ENCODE assay signal across 8 cellular contexts in the genomic region with DNA sequence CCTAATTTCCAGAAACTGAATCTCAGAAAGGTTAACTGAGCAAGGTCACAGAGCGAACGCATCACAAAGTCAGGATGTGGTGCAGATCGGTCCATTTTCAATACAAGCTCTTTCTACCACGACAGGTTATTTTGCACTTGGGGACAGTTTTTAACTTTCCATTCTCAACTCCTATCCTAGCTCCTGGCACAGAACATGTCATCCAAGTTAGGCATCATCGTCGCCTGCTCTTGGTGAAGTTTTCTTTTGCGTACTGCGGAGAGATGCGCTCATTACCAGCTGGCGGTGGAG. TPM values are rescaled to one million over a fixed set of nuclear protein-coding genes. Genes with fewer than 3 reads are reported as not detected.
DNase-seq lines count a peak whose midpoint lies in the region; ATAC-seq and TF ChIP-seq lines count a peak whose summit lies in the region.

No MANE protein-coding gene starts in this region.

- no peaks in the 10 kb centered on the region for H3K36me3 ChIP-seq in gastrocnemius medialis

- H3K4me3 ChIP-seq in LNCaP clone FGC (ENCODE audit: low read depth, low read length) (peak overlapping the region; percentile 92), fibroblast of pulmonary artery (replicated peaks; ENCODE audit: low read depth, low read length) (peak overlapping the region; percentile 72), gastrocnemius medialis (peak overlapping the region; percentile 80 to 95 (median 88))

- TF ChIP-seq CTCF in LNCaP clone FGC (IDR thresholded peaks at IDR 0.05; ENCODE audit: control insufficient read depth, extremely low read depth, insufficient read depth) (no peak), fibroblast of pulmonary artery (IDR thresholded peaks at IDR 0.05; ENCODE audit: low read length, missing control alignments) (no peak), gastrocnemius medialis (IDR thresholded peaks at IDR 0.05 in 4 of 5, conservative IDR thresholded peaks at IDR 0.05 in 1 of 5) (no peak)

- DNase-seq in LNCaP clone FGC (ENCODE audit: low read depth), result no peak
- DNase-seq in fibroblast of pulmonary artery (ENCODE audit: low read depth), result no peak
- DNase-seq in gastrocnemius medialis, result no peak
- DNase-seq in activated T-cell treated with anti-CD3 and anti-CD28 coated beads, Interleukin-2, amount 50 U/mL, for 1 hour, result no peak
- DNase-seq in NCI-H1930 (lab: John Stamatoyannopoulos, UW), result no peak
- no peak for DNase-seq in HuH-7.5 (ENCODE audit: low spot score)
- DNase-seq in glomerular visceral epithelial cell (ENCODE audit: extremely low spot score), result no peak

- intact Hi-C loops in gastrocnemius medialis (cut with DNase I; ENCODE audit: low total_unique reads), result loop anchor here (1.0 to 10.0 kb wide), 6 partner anchors 15 to 909 kb away; partner anchors contain the start of genes CEP95, DDX5, ERN1 and GNA13

- H3K9me3 ChIP-seq in gastrocnemius medialis, result no peaks in the 10 kb centered on the region

- no peaks in the 10 kb centered on the region for H3K27me3 ChIP-seq in gastrocnemius medialis

- in situ Hi-C loops in gastrocnemius medialis (cut with MboI; ENCODE audit: low sequenced_read_pairs in 4 of 4), result loop anchor here (5.0 to 25.0 kb wide), 5 partner anchors 129 to 233 kb away; partner anchors contain the start of genes CSHL1 (in 3 of the 4) and GH1 (in 3 of the 4)

- TF ChIP-seq POLR2A in gastrocnemius medialis (IDR thresholded peaks at IDR 0.05), result no peak

- H3K4me1 ChIP-seq in gastrocnemius medialis, result peaks cover 26 to 42% of the 10 kb centered on the region in 2 donors

- ATAC-seq in GM18909 (IDR thresholded peaks at IDR 0.05; ENCODE audit: poor library complexity, unreplicated experiment) (peak; percentile 5), gastrocnemius medialis (peak; percentile 1 to 2)

- peak overlapping the region; percentile 98 to 99 (median 98) for H3K27ac ChIP-seq in gastrocnemius medialis

RNA-seq across cellular contexts. Expression of gene ERN1, which starts 15.5 kb away (rescaled TPM):
- 10 to 100 TPM in 3 of 4 donors, 1 to 10 TPM in 1; 9.7 to 27.5 (median 13.8) TPM for total RNA-seq in gastrocnemius medialis
